In the genomic region with DNA sequence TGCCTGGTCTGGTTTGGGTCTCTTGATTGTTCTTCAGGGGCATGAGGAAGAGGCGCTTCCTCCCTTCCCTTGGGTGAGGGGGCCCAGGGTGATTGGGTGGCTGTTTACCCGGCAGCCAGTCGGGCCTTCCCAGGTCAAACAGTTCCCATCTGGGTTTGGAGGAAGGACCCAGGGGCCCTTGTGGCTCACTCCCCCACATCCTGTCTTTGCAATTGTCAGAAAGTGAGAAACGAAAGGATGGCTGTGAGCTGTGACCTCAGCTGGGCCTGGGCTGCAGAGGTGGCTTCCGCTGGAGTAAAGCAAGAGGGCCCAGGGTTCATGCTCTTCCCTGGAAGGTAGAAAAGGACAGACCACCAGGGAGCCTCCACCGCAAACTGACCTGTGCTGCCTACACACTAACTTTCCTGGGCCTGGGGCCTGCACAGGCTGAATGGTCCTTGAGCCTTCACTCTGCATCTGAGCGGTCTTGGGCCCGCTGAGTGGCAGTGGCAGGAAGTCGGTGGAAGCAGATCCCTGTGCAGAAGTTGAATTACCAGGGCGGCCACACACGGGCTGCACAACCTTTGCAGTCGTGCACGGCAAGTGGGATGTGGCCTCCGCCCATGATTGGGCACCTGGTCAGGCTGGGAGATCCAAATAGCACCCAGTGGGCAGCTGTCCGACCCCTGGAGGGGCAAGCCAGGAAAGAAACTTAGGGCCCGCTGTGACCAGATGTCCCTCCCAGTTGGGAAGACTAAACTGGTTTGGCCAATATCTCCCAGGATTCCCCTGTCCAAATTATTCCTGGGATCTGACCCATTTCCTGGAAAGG, we compare ENCODE assay signal across 8 cellular contexts. TPM values are rescaled to one million over a fixed set of nuclear protein-coding genes. Genes with fewer than 3 reads are reported as not detected.
A peak's percentile ranks its signal among the peaks of the same experiment; 100 is the strongest.
DNase-seq lines count a peak whose midpoint lies in the region; ATAC-seq, FAIRE-seq and TF ChIP-seq lines count a peak whose summit lies in the region.

No MANE protein-coding gene starts in this region.

- no peak overlapping the region for H3K4me2 ChIP-seq in SK-N-SH
- no peak overlapping the region for H3K4me2 ChIP-seq in K562 (ENCODE audit: insufficient read depth, low read length)

- no peaks in the 10 kb centered on the region for H3K9me2 ChIP-seq in SK-N-SH

- H3K4me1 ChIP-seq in SK-N-SH (ENCODE audit: control insufficient read depth in 1 of 2, insufficient read depth in 2 of 2, low read depth in 1 of 2, low read length in 1 of 2) (no peaks in the 10 kb centered on the region; a peak in 1 of 4 replicates), K562 (replicated peaks in 1 of 2; ENCODE audit: control insufficient read depth in 2 of 2, insufficient read depth in 2 of 2, low read length in 2 of 2) (peaks cover 7 to 27% of the 10 kb centered on the region in 2 experiments; a peak in 4 of 5 replicates)

- H3K4me3 ChIP-seq in SK-N-SH (ENCODE audit: low read depth in 2 of 2, low read length in 1 of 2) (no peak overlapping the region), K562 (no peak overlapping the region)

- BruUV-seq in K562 (replicated peaks; lab: Mats Ljungman, UMichigan), result no TSS peak

- H4K20me1 ChIP-seq in SK-N-SH (ENCODE audit: insufficient read depth) (peaks cover 66% of the 10 kb centered on the region), K562 (replicated peaks; ENCODE audit: control insufficient read depth, insufficient read depth, low read length) (peaks cover 43% of the 10 kb centered on the region)

- 95% methylated on average over 15 of the region's 16 CpGs for WGBS in SK-N-SH (ENCODE audit: low lambda C conversion rate)
- 55% methylated on average over 13 of the region's 16 CpGs for WGBS in K562 (ENCODE audit: insufficient coverage, low coverage, missing lambda C conversion rate)

- H3K9me3 ChIP-seq in SK-N-SH (no peaks in the 10 kb centered on the region), K562 (replicated peaks; ENCODE audit: control insufficient read depth, insufficient read depth, low read depth, low read length) (no peaks in the 10 kb centered on the region)

- H3K27me3 ChIP-seq in SK-N-SH (ENCODE audit: insufficient read depth), result no peaks in the 10 kb centered on the region
- H3K27me3 ChIP-seq in K562 (ENCODE audit: control insufficient read depth in 2 of 2, insufficient read depth in 2 of 2, low read length in 2 of 2), result no peaks in the 10 kb centered on the region

- no peak for FAIRE-seq in K562 (lab: Jason Lieb, UNC)

- ATAC-seq in HG02642 (IDR thresholded peaks at IDR 0.05; ENCODE audit: poor library complexity, unreplicated experiment) (peak; percentile 47), K562 (peak; percentile 46), HG03565 (IDR thresholded peaks at IDR 0.05; ENCODE audit: unreplicated experiment) (no peak), HG03457 (IDR thresholded peaks at IDR 0.05; ENCODE audit: unreplicated experiment) (no peak)

- no peaks in the 10 kb centered on the region for H3K9me1 ChIP-seq in K562 (ENCODE audit: control insufficient read depth, insufficient read depth, low read length)

- in situ Hi-C loops in GM13977 (cut with MboI; ENCODE audit: low pct_unique_long_range_greater_than_20kb, low sequenced_read_pairs, unreplicated experiment) (loop anchor here (5.0 kb wide), 1 partner anchor 81 kb away; no protein-coding TSS in a partner anchor), K562 (cut with MboI) (loop anchor here (5.0 kb wide), 1 partner anchor 76 kb away; no protein-coding TSS in a partner anchor)

- POLR2A ChIA-PET in SK-N-SH (lab: Yijun Ruan, JAX) (interaction anchor here (1.2 to 2.2 kb wide), 3 partner anchors 9 to 19 kb away, joined by 3 to 14 read pairs (median 13); a partner anchor contains a TSS), K562 (lab: Yijun Ruan, JAX) (interaction anchor here (1.4 to 6.2 kb wide), 4 partner anchors 8 to 87 kb away, joined by 3 to 54 read pairs (median 20); a partner anchor contains a TSS)

- peak; percentile 87 for TF ChIP-seq POLR2A in K562 (conservative IDR thresholded peaks at IDR 0.05)

- TF ChIP-seq CTCF in GM13977 (IDR thresholded peaks at IDR 0.05; ENCODE audit: extremely low read depth, insufficient read depth, missing control alignments), result no peak
- no peak for TF ChIP-seq CTCF in SK-N-SH (IDR thresholded peaks at IDR 0.05)
- TF ChIP-seq CTCF in K562 (IDR thresholded peaks at IDR 0.05 in 2 of 3, conservative IDR thresholded peaks at IDR 0.05 in 1 of 3; ENCODE audit: insufficient read depth in 2 of 3, low read depth in 1 of 3, low read length in 3 of 3), result no peak

- H3F3A ChIP-seq in SK-N-SH (replicated peaks; ENCODE audit: insufficient read depth), result peaks cover 80% of the 10 kb centered on the region

- DNase-seq in GM13977 (ENCODE audit: low spot score), result peak; percentile 77
- peak; percentile 19 for DNase-seq in SK-N-SH
- peak in 1 of 4 experiments; percentile 38 for DNase-seq in K562 (ENCODE audit: extremely low read depth in 1 of 4, low spot score in 3 of 4)
- DNase-seq in stimulated activated CD4-positive, alpha-beta T cell treated with anti-CD3 and anti-CD28 coated beads, Interleukin-12 subunit alpha, Interleukin-12 subunit beta, amount 100 ng/mL, for 48 hours (ENCODE audit: low read depth in 2 of 3, low spot score in 1 of 3), result peak; percentile 67 to 69 (median 68)
- DNase-seq in glomerular visceral epithelial cell (ENCODE audit: extremely low spot score), result no peak

- intact Hi-C loops in K562 (cut with micrococcal nuclease), result loop anchor here (2.0 kb wide), 1 partner anchor 87 kb away; a partner anchor contains a TSS

- H3K36me3 ChIP-seq in SK-N-SH (replicated peaks in 1 of 2; ENCODE audit: control insufficient read depth in 1 of 2, insufficient read depth in 2 of 2, low read length in 1 of 2) (peaks cover 41% of the 10 kb centered on the region in 2 experiments), K562 (ENCODE audit: control insufficient read depth, insufficient read depth, low read length) (peaks cover 50% of the 10 kb centered on the region; the same call in 2 of the 3 replicates)

- H3K79me2 ChIP-seq in SK-N-SH (ENCODE audit: insufficient read depth) (peaks cover 17% of the 10 kb centered on the region; the same call in 1 of the 2 replicates), K562 (ENCODE audit: control insufficient read depth, insufficient read depth, low read length) (peaks cover 19% of the 10 kb centered on the region)

- no peak overlapping the region for H3K9ac ChIP-seq in SK-N-SH
- 0 out of 4 replicates have a peak overlapping the region, but pooled peaks of 1 of the 2 experiments have one; percentile 14 for H3K9ac ChIP-seq in K562 (ENCODE audit: insufficient read depth in 1 of 2, low read depth in 2 of 2, low read length in 2 of 2)

- CTCF ChIA-PET in SK-N-SH (lab: Yijun Ruan, JAX), result interaction anchor here (1.1 to 3.1 kb wide), 10 partner anchors 8 to 86 kb away, joined by 3 to 48 read pairs (median 16); a partner anchor contains a TSS
- CTCF ChIA-PET in K562 (lab: Yijun Ruan, JAX; ENCODE audit: low intra/inter-chr PET ratio), result interaction anchor here (5.4 kb wide), 1 partner anchor 80 kb away, joined by 35 read pairs; no protein-coding TSS in a partner anchor

- H2AFZ ChIP-seq in SK-N-SH (ENCODE audit: low read depth) (no peak overlapping the region), K562 (ENCODE audit: low read depth, low read length) (no peak overlapping the region)

- H3K27ac ChIP-seq in SK-N-SH (ENCODE audit: low read depth in 2 of 2, low read length in 1 of 2) (no peak overlapping the region), K562 (ENCODE audit: extremely low read depth, low read depth, low read length) (peak overlapping the region; percentile 40; the same call in 1 of the 3 replicates)

- TF ChIP-seq EP300 in SK-N-SH (IDR thresholded peaks at IDR 0.05; ENCODE audit: borderline replicate concordance in 1 of 2, low read depth in 1 of 2, low read length in 1 of 2), result no peak
- no peak for TF ChIP-seq EP300 in K562 (IDR thresholded peaks at IDR 0.05; ENCODE audit: low read length)

- TF ChIP-seq RAD21 in SK-N-SH (IDR thresholded peaks at IDR 0.05; ENCODE audit: low read length) (no peak), K562 (CRISPR knock-in tag; conservative IDR thresholded peaks at IDR 0.05 in 1 of 2, IDR thresholded peaks at IDR 0.05 in 1 of 2) (no peak)

RNA-seq across cellular contexts. Expression of a gene that starts 5.3 kb away (rescaled TPM):
- polyA plus RNA-seq in SK-N-SH (2012; rRNA removed) (0.20 and 0.31 TPM in 2 replicates), K562 (2011; rRNA removed) (0.10 and 0.37 TPM in 2 replicates), K562 (2014; fragmentation: Illumina TruSeq; extraction: Trizol) (0.22 TPM in 1 of 2 replicates, not detected in the other), K562 (2014; fragmentation: Nextera tagmentation; extraction: Ambion mirVana) (under 1 TPM in 1 of 2 experiments, not detected in 1; 0.04 TPM), K562 (2014; rRNA removed) (0.72 TPM in 1 of 2 replicates, not detected in the other)
- polyA plus RNA-seq in SK-N-SH (2012; cell fraction: cytosol; rRNA removed), result 0.08 and 0.12 TPM in 2 replicates
- 0.23 and 0.28 TPM in 2 replicates for polyA plus RNA-seq in SK-N-SH (2012; cell fraction: nucleus; rRNA removed)
- total RNA-seq in K562 (2011; cell fraction: chromatin; rRNA removed; ENCODE audit: low replicate concordance), result 0.23 TPM in 1 of 2 replicates, not detected in the other
- total RNA-seq in K562 (2011; cell fraction: nucleolus; rRNA removed), result 0.33 and 0.53 TPM in 2 replicates
- total RNA-seq in K562 (2011; cell fraction: nucleoplasm; rRNA removed), result not detected in 2 replicates
- total RNA-seq in K562 (2014; rRNA removed) (not detected in 2 replicates), K562 (2014; rRNA removed; fragmentation: Illumina TruSeq; extraction: Trizol) (not detected in 2 replicates), K562 (2015; rRNA removed; fragmentation: Illumina TruSeq; extraction: Trizol) (0.11 and 0.19 TPM in 2 replicates), K562 (2021) (0.38 and 0.42 TPM in 2 replicates)
- polyA plus RNA-seq in K562 (2011; cell fraction: cytosol; rRNA removed), result 0.42 and 0.46 TPM in 2 replicates
- polyA plus RNA-seq in K562 (2011; cell fraction: nucleus; rRNA removed), result 0.17 and 0.28 TPM in 2 replicates
- polyA plus RNA-seq in K562 (2012), result 0.21 and 0.30 TPM in 2 replicates
- not detected in 2 replicates for polyA minus RNA-seq in K562 (2011; rRNA and poly(A)+ RNA removed)
- not detected in 2 replicates for polyA minus RNA-seq in K562 (2011; cell fraction: cytosol; rRNA and poly(A)+ RNA removed)
- not detected in 2 replicates for polyA minus RNA-seq in K562 (2011; cell fraction: nucleus; rRNA and poly(A)+ RNA removed)

RNA-seq across cellular contexts. Expression of a gene that starts 11.2 kb away (rescaled TPM):
- polyA plus RNA-seq in SK-N-SH (2012; rRNA removed), result 67.3 and 102 TPM in 2 replicates
- polyA plus RNA-seq in SK-N-SH (2012; cell fraction: cytosol; rRNA removed), result 35.5 and 50.9 TPM in 2 replicates
- polyA plus RNA-seq in SK-N-SH (2012; cell fraction: nucleus; rRNA removed), result 244 and 278 TPM in 2 replicates
- 190 and 355 TPM in 2 replicates for total RNA-seq in K562 (2011; cell fraction: chromatin; rRNA removed; ENCODE audit: low replicate concordance)
- 134 and 150 TPM in 2 replicates for total RNA-seq in K562 (2011; cell fraction: nucleolus; rRNA removed)
- 174 and 273 TPM in 2 replicates for total RNA-seq in K562 (2011; cell fraction: nucleoplasm; rRNA removed)
- total RNA-seq in K562 (2014; rRNA removed), result 56.7 and 79.1 TPM in 2 replicates
- 8.3 and 11.2 TPM in 2 replicates for total RNA-seq in K562 (2014; rRNA removed; fragmentation: Illumina TruSeq; extraction: Trizol)
- total RNA-seq in K562 (2015; rRNA removed; fragmentation: Illumina TruSeq; extraction: Trizol), result 27.1 and 27.5 TPM in 2 replicates
- 126 and 149 TPM in 2 replicates for total RNA-seq in K562 (2021)
- 29.8 and 50.5 TPM in 2 replicates for polyA plus RNA-seq in K562 (2011; rRNA removed)
- 56.0 and 95.1 TPM in 2 replicates for polyA plus RNA-seq in K562 (2011; cell fraction: cytosol; rRNA removed)
- polyA plus RNA-seq in K562 (2011; cell fraction: nucleus; rRNA removed), result 165 and 197 TPM in 2 replicates
- polyA plus RNA-seq in K562 (2012), result 74.3 and 126 TPM in 2 replicates
- 39.8 and 71.1 TPM in 2 replicates for polyA plus RNA-seq in K562 (2014; fragmentation: Illumina TruSeq; extraction: Trizol)
- 1 to 10 TPM; 1.9 to 4.4 TPM for polyA plus RNA-seq in K562 (2014; fragmentation: Nextera tagmentation; extraction: Ambion mirVana)
- 86.0 and 112 TPM in 2 replicates for polyA plus RNA-seq in K562 (2014; rRNA removed)
- polyA minus RNA-seq in K562 (2011; rRNA and poly(A)+ RNA removed), result 15.0 and 21.2 TPM in 2 replicates
- polyA minus RNA-seq in K562 (2011; cell fraction: cytosol; rRNA and poly(A)+ RNA removed), result 48.5 and 52.9 TPM in 2 replicates
- polyA minus RNA-seq in K562 (2011; cell fraction: nucleus; rRNA and poly(A)+ RNA removed), result 38.0 and 42.7 TPM in 2 replicates

RNA-seq across cellular contexts. Expression of a gene that starts 11.7 kb away (rescaled TPM):
- polyA plus RNA-seq in SK-N-SH (2012; rRNA removed), result 2,819 and 3,310 TPM in 2 replicates
- 1,050 and 3,295 TPM in 2 replicates for polyA plus RNA-seq in SK-N-SH (2012; cell fraction: cytosol; rRNA removed)
- polyA plus RNA-seq in SK-N-SH (2012; cell fraction: nucleus; rRNA removed), result 465 and 1,192 TPM in 2 replicates
- 206 and 366 TPM in 2 replicates for total RNA-seq in K562 (2011; cell fraction: chromatin; rRNA removed; ENCODE audit: low replicate concordance)
- total RNA-seq in K562 (2011; cell fraction: nucleolus; rRNA removed), result 541 and 557 TPM in 2 replicates
- total RNA-seq in K562 (2011; cell fraction: nucleoplasm; rRNA removed), result 534 and 889 TPM in 2 replicates
- total RNA-seq in K562 (2014; rRNA removed), result 2,281 and 2,654 TPM in 2 replicates
- total RNA-seq in K562 (2014; rRNA removed; fragmentation: Illumina TruSeq; extraction: Trizol), result 2,194 and 2,528 TPM in 2 replicates
- total RNA-seq in K562 (2015; rRNA removed; fragmentation: Illumina TruSeq; extraction: Trizol), result 2,976 and 3,114 TPM in 2 replicates
- total RNA-seq in K562 (2021), result 3,020 and 3,167 TPM in 2 replicates
- polyA plus RNA-seq in K562 (2011; rRNA removed), result 1,964 and 2,381 TPM in 2 replicates
- polyA plus RNA-seq in K562 (2011; cell fraction: cytosol; rRNA removed), result 4,557 and 6,735 TPM in 2 replicates
- 550 and 673 TPM in 2 replicates for polyA plus RNA-seq in K562 (2011; cell fraction: nucleus; rRNA removed)
- 3,411 and 3,853 TPM in 2 replicates for polyA plus RNA-seq in K562 (2012)
- polyA plus RNA-seq in K562 (2014; fragmentation: Illumina TruSeq; extraction: Trizol), result 2,057 and 2,080 TPM in 2 replicates
- polyA plus RNA-seq in K562 (2014; fragmentation: Nextera tagmentation; extraction: Ambion mirVana), result 1,000 to 10,000 TPM; 3,130 to 3,408 TPM
- polyA plus RNA-seq in K562 (2014; rRNA removed), result 1,986 and 2,747 TPM in 2 replicates
- 324 and 393 TPM in 2 replicates for polyA minus RNA-seq in K562 (2011; rRNA and poly(A)+ RNA removed)
- 1,276 and 1,752 TPM in 2 replicates for polyA minus RNA-seq in K562 (2011; cell fraction: cytosol; rRNA and poly(A)+ RNA removed)
- polyA minus RNA-seq in K562 (2011; cell fraction: nucleus; rRNA and poly(A)+ RNA removed), result 176 and 348 TPM in 2 replicates

RNA-seq across cellular contexts. Expression of a gene that starts 26.9 kb away (rescaled TPM):
- polyA plus RNA-seq in SK-N-SH (2012; rRNA removed) (not detected in 2 replicates), K562 (2011; rRNA removed) (not detected in 2 replicates), K562 (2014; fragmentation: Illumina TruSeq; extraction: Trizol) (not detected in 2 replicates), K562 (2014; fragmentation: Nextera tagmentation; extraction: Ambion mirVana) (under 1 TPM in 1 of 2 experiments, not detected in 1; 0.03 TPM), K562 (2014; rRNA removed) (0.04 TPM in 1 of 2 replicates, not detected in the other)
- polyA plus RNA-seq in SK-N-SH (2012; cell fraction: cytosol; rRNA removed), result not detected in 2 replicates
- polyA plus RNA-seq in SK-N-SH (2012; cell fraction: nucleus; rRNA removed), result not detected in 2 replicates
- not detected in 2 replicates for total RNA-seq in K562 (2011; cell fraction: chromatin; rRNA removed; ENCODE audit: low replicate concordance)
- total RNA-seq in K562 (2011; cell fraction: nucleolus; rRNA removed), result not detected in 2 replicates
- total RNA-seq in K562 (2011; cell fraction: nucleoplasm; rRNA removed), result not detected in 2 replicates
- total RNA-seq in K562 (2014; rRNA removed) (not detected in 2 replicates), K562 (2014; rRNA removed; fragmentation: Illumina TruSeq; extraction: Trizol) (not detected in 2 replicates), K562 (2015; rRNA removed; fragmentation: Illumina TruSeq; extraction: Trizol) (not detected in 2 replicates), K562 (2021) (not detected in 2 replicates)
- polyA plus RNA-seq in K562 (2011; cell fraction: cytosol; rRNA removed), result not detected in 2 replicates
- polyA plus RNA-seq in K562 (2011; cell fraction: nucleus; rRNA removed), result not detected in 2 replicates
- polyA plus RNA-seq in K562 (2012), result 0.03 TPM in 1 of 2 replicates, not detected in the other
- not detected in 2 replicates for polyA minus RNA-seq in K562 (2011; rRNA and poly(A)+ RNA removed)
- not detected in 2 replicates for polyA minus RNA-seq in K562 (2011; cell fraction: cytosol; rRNA and poly(A)+ RNA removed)
- polyA minus RNA-seq in K562 (2011; cell fraction: nucleus; rRNA and poly(A)+ RNA removed), result not detected in 2 replicates

RNA-seq across cellular contexts. Expression of a gene that starts 27.3 kb away (rescaled TPM):
- not detected in 2 replicates for polyA plus RNA-seq in SK-N-SH (2012; rRNA removed)
- polyA plus RNA-seq in SK-N-SH (2012; cell fraction: cytosol; rRNA removed), result not detected in 2 replicates
- not detected in 2 replicates for polyA plus RNA-seq in SK-N-SH (2012; cell fraction: nucleus; rRNA removed)
- not detected in 2 replicates for total RNA-seq in K562 (2011; cell fraction: chromatin; rRNA removed; ENCODE audit: low replicate concordance)
- total RNA-seq in K562 (2011; cell fraction: nucleolus; rRNA removed), result not detected in 2 replicates
- not detected in 2 replicates for total RNA-seq in K562 (2011; cell fraction: nucleoplasm; rRNA removed)
- total RNA-seq in K562 (2014; rRNA removed), result 0.29 TPM in 1 of 2 replicates, not detected in the other
- total RNA-seq in K562 (2014; rRNA removed; fragmentation: Illumina TruSeq; extraction: Trizol), result not detected in 2 replicates
- not detected in 2 replicates for total RNA-seq in K562 (2015; rRNA removed; fragmentation: Illumina TruSeq; extraction: Trizol)
- total RNA-seq in K562 (2021), result not detected in 2 replicates
- polyA plus RNA-seq in K562 (2011; rRNA removed), result not detected in 2 replicates
- polyA plus RNA-seq in K562 (2011; cell fraction: cytosol; rRNA removed), result 0.06 TPM in 1 of 2 replicates, not detected in the other
- not detected in 2 replicates for polyA plus RNA-seq in K562 (2011; cell fraction: nucleus; rRNA removed)
- polyA plus RNA-seq in K562 (2012), result 0.04 and 0.78 TPM in 2 replicates
- not detected in 2 replicates for polyA plus RNA-seq in K562 (2014; fragmentation: Illumina TruSeq; extraction: Trizol)
- under 1 TPM in 1 of 2 experiments, not detected in 1; 0.11 TPM for polyA plus RNA-seq in K562 (2014; fragmentation: Nextera tagmentation; extraction: Ambion mirVana)
- not detected in 2 replicates for polyA plus RNA-seq in K562 (2014; rRNA removed)
- not detected in 2 replicates for polyA minus RNA-seq in K562 (2011; rRNA and poly(A)+ RNA removed)
- polyA minus RNA-seq in K562 (2011; cell fraction: cytosol; rRNA and poly(A)+ RNA removed), result not detected in 2 replicates
- polyA minus RNA-seq in K562 (2011; cell fraction: nucleus; rRNA and poly(A)+ RNA removed), result not detected in 2 replicates

Comparison
In these comparisons a context has a peak if more than half of its experiments do, and no peak if none do; other contexts are left out.
1. ATAC-seq: peak in HG02642 (single experiment) and K562 (single experiment); none in HG03565 (single experiment) and HG03457 (single experiment).